Comparison of ENCODE assay signal across 9 cellular contexts in genomic region chr4:48173055-48173991, GRCh38. TPM values are rescaled to one million over a fixed set of nuclear protein-coding genes. Genes with fewer than 3 reads are reported as not detected.
A peak's percentile ranks its signal among the peaks of the same experiment; 100 is the strongest.
DNase-seq lines count a peak whose midpoint lies in the region; ATAC-seq and TF ChIP-seq lines count a peak whose summit lies in the region.
"Had no signal": no experiment of that assay in that cellular context is flagged by ENCODE, and none has a peak within 500 bp of the region (broad histone marks: within the 10 kb centered on the region; RNA-seq: fewer than 3 reads in every experiment).

No MANE protein-coding gene starts in this region.

- POLR2A ChIA-PET in activated CD4-positive, alpha-beta memory T cell treated with anti-CD3 and anti-CD28 coated beads for 36 hours (lab: Charles Lee), result no interaction called here
- POLR2A ChIA-PET in activated CD4-positive, alpha-beta memory T cell treated with anti-CD3 and anti-CD28 coated beads, Interleukin-2, amount 10 ng/mL, durations not matched to agents 7 days and 5 days (lab: Charles Lee), result no interaction called here
- POLR2A ChIA-PET in Panc1 (lab: Charles Lee), result no interaction called here

- no peak overlapping the region for H3K27ac Mint-ChIP-seq in activated CD4-positive, alpha-beta memory T cell treated with anti-CD3 and anti-CD28 coated beads for 36 hours
- no peak overlapping the region for H3K27ac Mint-ChIP-seq in activated CD4-positive, alpha-beta memory T cell treated with anti-CD3 and anti-CD28 coated beads, Interleukin-2, amount 10 ng/mL, durations not matched to agents 7 days and 5 days

- CTCF ChIA-PET in activated CD4-positive, alpha-beta memory T cell treated with anti-CD3 and anti-CD28 coated beads for 36 hours (lab: Charles Lee), result no interaction called here
- CTCF ChIA-PET in activated CD4-positive, alpha-beta memory T cell treated with anti-CD3 and anti-CD28 coated beads, Interleukin-2, amount 10 ng/mL, durations not matched to agents 7 days and 5 days (lab: Charles Lee), result no interaction called here
- CTCF ChIA-PET in Panc1 (lab: Charles Lee), result no interaction called here

- no peak for TF ChIP-seq CTCF in Panc1 (IDR thresholded peaks at IDR 0.05)
- no peak for TF ChIP-seq CTCF in BE2C (IDR thresholded peaks at IDR 0.05; ENCODE audit: low read depth, low read length)

- BruUV-seq in Panc1 (replicated peaks; lab: Mats Ljungman, UMichigan), result no TSS peak

- no peaks in the 10 kb centered on the region for H3K36me3 ChIP-seq in Panc1 (ENCODE audit: control insufficient read depth, insufficient read depth, low read length)
- no peaks in the 10 kb centered on the region for H3K36me3 ChIP-seq in BE2C
- H3K36me3 ChIP-seq: pancreas had no signal

- intact Hi-C loops in activated CD4-positive, alpha-beta memory T cell treated with anti-CD3 and anti-CD28 coated beads for 36 hours (cut with micrococcal nuclease), result no loop called here
- intact Hi-C loops in Panc1 (cut with micrococcal nuclease; ENCODE audit: unreplicated experiment), result no loop called here

- no peaks in the 10 kb centered on the region for H3K27me3 Mint-ChIP-seq in activated CD4-positive, alpha-beta memory T cell treated with anti-CD3 and anti-CD28 coated beads for 36 hours
- H3K27me3 Mint-ChIP-seq in activated CD4-positive, alpha-beta memory T cell treated with anti-CD3 and anti-CD28 coated beads, Interleukin-2, amount 10 ng/mL, durations not matched to agents 7 days and 5 days, result no peaks in the 10 kb centered on the region

- H3K27me3 ChIP-seq in Panc1 (ENCODE audit: control insufficient read depth, insufficient read depth, low read length) (no peaks in the 10 kb centered on the region), BE2C (no peaks in the 10 kb centered on the region; the same call in 1 of the 2 replicates)
- H3K27me3 ChIP-seq: pancreas had no signal

- ATAC-seq in HG02840 (IDR thresholded peaks at IDR 0.05; ENCODE audit: low FRiP score, unreplicated experiment), result peak; percentile 60
- ATAC-seq in Panc1, result peak; percentile 73

- no peak overlapping the region for H3K4me3 ChIP-seq in Panc1 (ENCODE audit: low read depth in 2 of 2, low read length in 2 of 2)
- no peak overlapping the region for H3K4me3 ChIP-seq in BE2C (ENCODE audit: low read depth, low read length)
- H3K4me3 ChIP-seq: pancreas had no signal

- H3K4me3 Mint-ChIP-seq in activated CD4-positive, alpha-beta memory T cell treated with anti-CD3 and anti-CD28 coated beads for 36 hours, result no peak overlapping the region
- no peak overlapping the region for H3K4me3 Mint-ChIP-seq in activated CD4-positive, alpha-beta memory T cell treated with anti-CD3 and anti-CD28 coated beads, Interleukin-2, amount 10 ng/mL, durations not matched to agents 7 days and 5 days

- H3K9me3 ChIP-seq in Panc1 (ENCODE audit: control insufficient read depth, insufficient read depth, low read depth, low read length) (no peaks in the 10 kb centered on the region), BE2C (no peaks in the 10 kb centered on the region)
- H3K9me3 ChIP-seq: pancreas had no signal

- H3K27ac ChIP-seq in Panc1 (ENCODE audit: low read length), result no peak overlapping the region
- H3K27ac ChIP-seq: pancreas had no signal

- peak; percentile 15 for DNase-seq in activated CD4-positive, alpha-beta memory T cell treated with anti-CD3 and anti-CD28 coated beads for 36 hours
- no peak for DNase-seq in activated CD4-positive, alpha-beta memory T cell treated with anti-CD3 and anti-CD28 coated beads, Interleukin-2, amount 10 ng/mL, durations not matched to agents 7 days and 5 days
- DNase-seq in Panc1 (ENCODE audit: low read depth, low spot score), result no peak
- peak; percentile 77 for DNase-seq in glomerular visceral epithelial cell (ENCODE audit: extremely low spot score)
- no peak for DNase-seq in activated CD8-positive, alpha-beta memory T cell treated with anti-CD3 and anti-CD28 coated beads for 24 hours
- no peak for DNase-seq in BE2C
- no peak for DNase-seq in GM19240 (ENCODE audit: insufficient read length, low spot score)
- DNase-seq: pancreas had no signal

- in situ Hi-C loops in Panc1 (cut with HindIII; ENCODE audit: low pct_unique_long_range_greater_than_20kb, low sequenced_read_pairs), result no loop called here

- H3K4me1 Mint-ChIP-seq in activated CD4-positive, alpha-beta memory T cell treated with anti-CD3 and anti-CD28 coated beads for 36 hours (ENCODE audit: low read depth), result peaks cover 15% of the 10 kb centered on the region
- H3K4me1 Mint-ChIP-seq in activated CD4-positive, alpha-beta memory T cell treated with anti-CD3 and anti-CD28 coated beads, Interleukin-2, amount 10 ng/mL, durations not matched to agents 7 days and 5 days, result peaks cover 8% of the 10 kb centered on the region

- no peaks in the 10 kb centered on the region for H3K4me1 ChIP-seq in Panc1 (ENCODE audit: control insufficient read depth, insufficient read depth, low read length)
- H3K4me1 ChIP-seq in BE2C, result peaks cover 3% of the 10 kb centered on the region; the same call in 1 of the 2 replicates
- H3K4me1 ChIP-seq: pancreas had no signal

- peaks cover 11% of the 10 kb centered on the region for H3K9me3 Mint-ChIP-seq in activated CD4-positive, alpha-beta memory T cell treated with anti-CD3 and anti-CD28 coated beads for 36 hours
- H3K9me3 Mint-ChIP-seq in activated CD4-positive, alpha-beta memory T cell treated with anti-CD3 and anti-CD28 coated beads, Interleukin-2, amount 10 ng/mL, durations not matched to agents 7 days and 5 days, result peaks cover 2% of the 10 kb centered on the region

- H3K36me3 Mint-ChIP-seq in activated CD4-positive, alpha-beta memory T cell treated with anti-CD3 and anti-CD28 coated beads for 36 hours, result no peaks in the 10 kb centered on the region
- H3K36me3 Mint-ChIP-seq in activated CD4-positive, alpha-beta memory T cell treated with anti-CD3 and anti-CD28 coated beads, Interleukin-2, amount 10 ng/mL, durations not matched to agents 7 days and 5 days (ENCODE audit: low read depth), result no peaks in the 10 kb centered on the region

RNA-seq across cellular contexts. Expression of gene TXK, which starts 39.3 kb away (rescaled TPM):
- total RNA-seq in activated CD4-positive, alpha-beta memory T cell treated with anti-CD3 and anti-CD28 coated beads for 36 hours, result 10 to 100 TPM; 16.5 to 18.4 TPM
- 10 to 100 TPM; 15.2 to 18.5 TPM for total RNA-seq in activated CD4-positive, alpha-beta memory T cell treated with anti-CD3 and anti-CD28 coated beads, Interleukin-2, amount 10 ng/mL, durations not matched to agents 7 days and 5 days
- total RNA-seq in Panc1 (2021; ENCODE audit: unreplicated experiment), result 0.26 TPM
- not detected for polyA plus RNA-seq in Panc1 (2012; ENCODE audit: insufficient read length)
- polyA plus RNA-seq in BE2C (2012; ENCODE audit: insufficient read depth, insufficient read length, low read depth), result not detected

Comparison
In these comparisons a context has a peak if more than half of its experiments do, and no peak if none do; other contexts are left out.
1. DNase-seq: peak in activated CD4-positive, alpha-beta memory T cell treated with anti-CD3 and anti-CD28 coated beads for 36 hours (single experiment) and glomerular visceral epithelial cell (single experiment); none in activated CD4-positive, alpha-beta memory T cell treated with anti-CD3 and anti-CD28 coated beads, Interleukin-2, amount 10 ng/mL, durations not matched to agents 7 days and 5 days (single experiment), Panc1 (single experiment), activated CD8-positive, alpha-beta memory T cell treated with anti-CD3 and anti-CD28 coated beads for 24 hours (single experiment), BE2C (single experiment) and GM19240 (single experiment).
2. RNA of gene TXK, which starts 39.3 kb away (total RNA-seq): 15.2 to 18.5 TPM in activated CD4-positive, alpha-beta memory T cell treated with anti-CD3 and anti-CD28 coated beads, Interleukin-2, amount 10 ng/mL, durations not matched to agents 7 days and 5 days and 16.5 to 18.4 TPM in activated CD4-positive, alpha-beta memory T cell treated with anti-CD3 and anti-CD28 coated beads for 36 hours; 0.26 TPM in Panc1 (single experiment); every median in the first group is over 10 times any median in the second.